Comparison of ENCODE assay signal across 10 cellular contexts in the genomic region with DNA sequence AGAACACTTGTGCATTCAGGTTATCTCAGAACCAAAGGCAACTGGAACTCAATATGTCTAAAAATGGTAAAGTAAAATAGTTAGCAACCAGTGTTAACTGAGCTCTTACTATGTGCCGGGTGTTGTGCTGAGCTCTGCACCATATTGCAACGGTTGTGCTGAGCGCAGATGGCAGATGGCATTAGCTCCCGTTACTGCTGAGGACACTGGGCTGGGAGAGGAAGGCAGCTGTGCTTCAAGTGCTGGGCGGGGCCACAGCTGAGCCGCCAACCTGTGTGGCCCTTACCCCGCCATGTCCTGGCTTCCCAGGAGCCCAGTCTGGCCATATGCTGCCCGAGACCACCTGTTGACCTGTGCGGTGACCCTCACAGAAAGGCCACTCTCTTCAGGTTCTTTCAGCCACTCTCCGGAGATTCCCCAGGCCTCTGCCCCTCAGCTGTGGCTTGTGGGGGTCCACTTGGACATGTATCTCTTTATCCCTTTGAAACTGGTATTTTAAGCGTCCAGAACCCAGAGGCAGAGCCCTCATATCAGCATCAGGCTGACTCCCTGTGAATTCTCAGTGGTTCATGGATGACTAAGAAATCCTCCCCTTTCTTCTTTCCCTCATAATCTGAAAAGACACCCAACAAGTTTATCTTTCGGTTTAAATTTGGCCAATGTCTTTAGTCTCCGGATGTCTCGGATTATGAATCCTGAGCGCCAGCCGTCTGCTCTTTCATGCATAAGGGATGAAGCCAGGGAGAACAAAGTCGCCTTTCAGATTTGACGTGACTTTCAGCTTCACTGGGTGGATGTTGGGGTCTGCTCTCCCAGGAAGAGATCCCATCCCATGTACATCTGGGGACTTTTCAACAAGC. TPM values are rescaled to one million over a fixed set of nuclear protein-coding genes. Genes with fewer than 3 reads are reported as not detected.
A peak's percentile ranks its signal among the peaks of the same experiment; 100 is the strongest.
DNase-seq lines count a peak whose midpoint lies in the region; ATAC-seq and TF ChIP-seq lines count a peak whose summit lies in the region.
"Had no signal": no experiment of that assay in that cellular context is flagged by ENCODE, and none has a peak within 500 bp of the region (broad histone marks: within the 10 kb centered on the region; RNA-seq: fewer than 3 reads in every experiment).

No MANE protein-coding gene starts in this region.

- ATAC-seq in gastrocnemius medialis, result no peak
- no peak for ATAC-seq in HG03378 (IDR thresholded peaks at IDR 0.05; ENCODE audit: unreplicated experiment)
- ATAC-seq in stimulated activated effector memory CD8-positive, alpha-beta T cell treated with anti-CD3 and anti-CD28 coated beads, Interleukin-12 subunit alpha, Interleukin-12 subunit beta, amount 100 ng/mL, for 72 hours, result no peak

- H3K27me3 ChIP-seq in GM23248 (replicated peaks; ENCODE audit: insufficient read depth) (no peaks in the 10 kb centered on the region), PC-9 (ENCODE audit: insufficient read depth, low read depth) (no peaks in the 10 kb centered on the region), esophagus squamous epithelium (no peaks in the 10 kb centered on the region), gastrocnemius medialis (no peaks in the 10 kb centered on the region)

- WGBS in GM23248 (ENCODE audit: low coverage in 1 of 2, low lambda C conversion rate in 2 of 2, missing lambda C conversion rate in 2 of 2), 2 experiments, result 78 to 81% methylated on average over 16 to 18 of the region's 18 CpGs
- 59 to 67% methylated on average over 13 to 15 of the region's 18 CpGs for WGBS in esophagus squamous epithelium, 2 donors

- intact Hi-C loops in PC-9 (cut with micrococcal nuclease; ENCODE audit: unreplicated experiment), result loop anchor here (2.0 to 5.0 kb wide), 6 partner anchors 21 to 227 kb away; no protein-coding TSS in a partner anchor
- intact Hi-C loops in esophagus squamous epithelium (cut with DNase I), result no loop called here
- intact Hi-C loops in gastrocnemius medialis (cut with DNase I; ENCODE audit: low total_unique reads), result loop anchor here (5.0 kb wide), 1 partner anchor 127 kb away; no protein-coding TSS in a partner anchor

- H3K36me3 ChIP-seq in GM23248 (ENCODE audit: low read depth) (no peaks in the 10 kb centered on the region), PC-9 (ENCODE audit: low read depth) (no peaks in the 10 kb centered on the region), esophagus squamous epithelium (peaks cover 0 to 10% (median 0%) of the 10 kb centered on the region in 3 donors), gastrocnemius medialis (no peaks in the 10 kb centered on the region)

- POLR2A ChIA-PET in PC-9 (lab: Charles Lee; ENCODE audit: unreplicated experiment), result interaction anchor here (1.1 kb wide), 1 partner anchor 21 kb away, joined by 5 read pairs; no protein-coding TSS in a partner anchor

- peak overlapping the region; percentile 99 for H3K27ac ChIP-seq in GM23248
- H3K27ac ChIP-seq in PC-9, result peak overlapping the region; percentile 93
- peak overlapping the region in 3 of 4 donors; percentile 85 to 93 (median 88) for H3K27ac ChIP-seq in esophagus squamous epithelium
- peak overlapping the region; percentile 86 to 92 (median 88) for H3K27ac ChIP-seq in gastrocnemius medialis

- H3K4me3 Mint-ChIP-seq in stimulated activated effector memory CD8-positive, alpha-beta T cell treated with anti-CD3 and anti-CD28 coated beads, Interleukin-12 subunit alpha, Interleukin-12 subunit beta, amount 100 ng/mL, for 72 hours, result no peak overlapping the region
- H3K4me3 Mint-ChIP-seq: activated T-cell treated with anti-CD3 and anti-CD28 coated beads, Interleukin-2, amount 50 U/mL, for 4 hours had no signal

- in situ Hi-C loops in GM23248 (cut with MboI), result no loop called here
- in situ Hi-C loops in gastrocnemius medialis (cut with MboI; ENCODE audit: low sequenced_read_pairs in 4 of 4), result no loop called here

- TF ChIP-seq POLR2A in esophagus squamous epithelium (IDR thresholded peaks at IDR 0.05) (no peak), gastrocnemius medialis (IDR thresholded peaks at IDR 0.05) (no peak)

- no peaks in the 10 kb centered on the region for H4K20me1 ChIP-seq in GM23248 (ENCODE audit: insufficient read depth)
- no peaks in the 10 kb centered on the region for H4K20me1 ChIP-seq in PC-9 (ENCODE audit: insufficient read depth)

- peaks cover 43% of the 10 kb centered on the region for H3K4me1 Mint-ChIP-seq in stimulated activated effector memory CD8-positive, alpha-beta T cell treated with anti-CD3 and anti-CD28 coated beads, Interleukin-12 subunit alpha, Interleukin-12 subunit beta, amount 100 ng/mL, for 72 hours

- DNase-seq in GM23248, result peak; percentile 31
- peak in 1 of 2 experiments; percentile 41 for DNase-seq in PC-9
- no peak for DNase-seq in esophagus squamous epithelium (lab: John Stamatoyannopoulos, UW)
- no peak for DNase-seq in gastrocnemius medialis
- no peak for DNase-seq in stimulated activated effector memory CD8-positive, alpha-beta T cell treated with anti-CD3 and anti-CD28 coated beads, Interleukin-12 subunit alpha, Interleukin-12 subunit beta, amount 100 ng/mL, for 72 hours (ENCODE audit: low spot score in 2 of 2)
- DNase-seq in activated CD4-positive, CD25-positive, alpha-beta regulatory T cell treated with anti-CD3 and anti-CD28 coated beads, Interleukin-2, amount 50 U/mL, for 72 hours, result no peak
- no peak for DNase-seq in NCI-H2107 (lab: John Stamatoyannopoulos, UW)
- DNase-seq: activated T-cell treated with anti-CD3 and anti-CD28 coated beads, Interleukin-2, amount 50 U/mL, for 4 hours; NCI-H526 treated with DMSO at 0.1 percent for 48 hours had no signal

- CTCF ChIA-PET in PC-9 (lab: Charles Lee), result no interaction called here

- H3K4me2 ChIP-seq in GM23248 (ENCODE audit: unreplicated experiment) (no peak overlapping the region), PC-9 (peak overlapping the region; percentile 78)

- H3K9me3 ChIP-seq in GM23248 (ENCODE audit: low read depth) (no peaks in the 10 kb centered on the region), PC-9 (ENCODE audit: insufficient read depth, low read depth) (no peaks in the 10 kb centered on the region), esophagus squamous epithelium (no peaks in the 10 kb centered on the region), gastrocnemius medialis (no peaks in the 10 kb centered on the region)

- no peak overlapping the region for H3K27ac Mint-ChIP-seq in stimulated activated effector memory CD8-positive, alpha-beta T cell treated with anti-CD3 and anti-CD28 coated beads, Interleukin-12 subunit alpha, Interleukin-12 subunit beta, amount 100 ng/mL, for 72 hours

- peak overlapping the region; percentile 92 for H3K9ac ChIP-seq in GM23248

- no peaks in the 10 kb centered on the region for H3K9me3 Mint-ChIP-seq in stimulated activated effector memory CD8-positive, alpha-beta T cell treated with anti-CD3 and anti-CD28 coated beads, Interleukin-12 subunit alpha, Interleukin-12 subunit beta, amount 100 ng/mL, for 72 hours
- H3K9me3 Mint-ChIP-seq: activated T-cell treated with anti-CD3 and anti-CD28 coated beads, Interleukin-2, amount 50 U/mL, for 4 hours had no signal

- TF ChIP-seq CTCF in PC-9 (conservative IDR thresholded peaks at IDR 0.05), result no peak
- TF ChIP-seq CTCF in esophagus squamous epithelium (IDR thresholded peaks at IDR 0.05), result no peak
- TF ChIP-seq CTCF in gastrocnemius medialis (IDR thresholded peaks at IDR 0.05 in 4 of 5, conservative IDR thresholded peaks at IDR 0.05 in 1 of 5), result no peak

- H3K79me2 ChIP-seq in GM23248 (ENCODE audit: insufficient read depth) (no peaks in the 10 kb centered on the region), PC-9 (ENCODE audit: low read depth) (no peaks in the 10 kb centered on the region)

- no peaks in the 10 kb centered on the region for H3K36me3 Mint-ChIP-seq in stimulated activated effector memory CD8-positive, alpha-beta T cell treated with anti-CD3 and anti-CD28 coated beads, Interleukin-12 subunit alpha, Interleukin-12 subunit beta, amount 100 ng/mL, for 72 hours

- BruUV-seq in PC-9 (replicated peaks; lab: Mats Ljungman, UMichigan), result no TSS peak

- H3K4me3 ChIP-seq in GM23248, result no peak overlapping the region
- peak overlapping the region; percentile 40; the same call in 1 of the 2 replicates for H3K4me3 ChIP-seq in PC-9
- no peak overlapping the region for H3K4me3 ChIP-seq in esophagus squamous epithelium
- no peak overlapping the region for H3K4me3 ChIP-seq in gastrocnemius medialis

- H3K9me2 ChIP-seq in GM23248 (ENCODE audit: insufficient read depth) (no peaks in the 10 kb centered on the region), PC-9 (ENCODE audit: insufficient read depth) (no peaks in the 10 kb centered on the region)

- H3F3A ChIP-seq in GM23248 (ENCODE audit: insufficient read depth), result peaks cover 36% of the 10 kb centered on the region
- peaks cover 42% of the 10 kb centered on the region for H3F3A ChIP-seq in PC-9 (ENCODE audit: insufficient read depth, low read depth)

- H2AFZ ChIP-seq in GM23248 (no peak overlapping the region), PC-9 (no peak overlapping the region)

- H3K4me1 ChIP-seq in GM23248 (ENCODE audit: insufficient read depth), result peaks cover 43% of the 10 kb centered on the region
- peaks cover 65% of the 10 kb centered on the region for H3K4me1 ChIP-seq in PC-9 (replicated peaks; ENCODE audit: insufficient read depth)
- H3K4me1 ChIP-seq in esophagus squamous epithelium, result peaks cover 35 to 74% (median 46%) of the 10 kb centered on the region in 3 donors
- H3K4me1 ChIP-seq in gastrocnemius medialis, result peaks cover 53 to 63% of the 10 kb centered on the region in 2 donors

RNA-seq across cellular contexts. Expression of a gene that starts 26.4 kb away (rescaled TPM):
- 22.5 and 23.6 TPM in 2 replicates for total RNA-seq in GM23248 (2014; rRNA removed; shearing (Covaris generic))
- polyA plus RNA-seq in GM23248 (2016; fragmentation: Nextera tagmentation; extraction: Ambion mirVana), result 26.9 and 29.5 TPM in 2 replicates
- total RNA-seq in PC-9 (2021) (24.7 and 29.2 TPM in 2 replicates), esophagus squamous epithelium (10 to 100 TPM; 17.0 to 21.4 (median 19.5) TPM), gastrocnemius medialis (10 to 100 TPM in 3 of 4 donors, 1 to 10 TPM in 1; 10.0 to 17.9 (median 14.2) TPM)

RNA-seq across cellular contexts. Expression of a gene that starts 46.8 kb away (rescaled TPM):
- total RNA-seq in GM23248 (2014; rRNA removed; shearing (Covaris generic)), result 0.51 and 1.1 TPM in 2 replicates
- 0.29 and 0.43 TPM in 2 replicates for polyA plus RNA-seq in GM23248 (2016; fragmentation: Nextera tagmentation; extraction: Ambion mirVana)
- 0.41 and 0.48 TPM in 2 replicates for total RNA-seq in PC-9 (2021)
- total RNA-seq in esophagus squamous epithelium, result 1 to 10 TPM in 3 of 4 donors, under 1 TPM in 1; 0.91 to 7.4 (median 3.8) TPM
- 1 to 10 TPM; 2.0 to 4.4 (median 2.5) TPM for total RNA-seq in gastrocnemius medialis
